In genomic region chr16:20903889-20904506, GRCh38 we compare ENCODE assay signal across 11 cellular contexts. TPM values are rescaled to one million over a fixed set of nuclear protein-coding genes. Genes with fewer than 3 reads are reported as not detected.
DNase-seq lines count a peak whose midpoint lies in the region; ATAC-seq and TF ChIP-seq lines count a peak whose summit lies in the region.
"Had no signal": no experiment of that assay in that cellular context is flagged by ENCODE, and none has a peak within 500 bp of the region (broad histone marks: within the 10 kb centered on the region; RNA-seq: fewer than 3 reads in every experiment).

No MANE protein-coding gene starts in this region.

- peaks cover 4 to 27% (median 5%) of the 10 kb centered on the region in 4 donors for H3K4me1 ChIP-seq in right lobe of liver
- H3K4me1 ChIP-seq in tibial artery, result peaks cover 0 to 79% (median 70%) of the 10 kb centered on the region in 4 donors

- DNase-seq in activated T-cell treated with anti-CD3 and anti-CD28 coated beads, Interleukin-2, amount 50 U/mL, for 72 hours, result no peak
- DNase-seq in activated T-cell treated with anti-CD3 and anti-CD28 coated beads, Interleukin-2, amount 50 U/mL, for 48 hours, result no peak
- DNase-seq in activated T-helper 2 cell treated with anti-CD3 and anti-CD28 coated beads, Interferon-gamma antibody, Interleukin-2, Interleukin-4, amounts not matched to agents 10 μg/mL and 5 μg/mL and 100 μg/mL, durations not matched to agents 14 hours and 24 hours and 36 hours (ENCODE audit: low spot score), result no peak
- DNase-seq in right lobe of liver (no peak), tibial artery (no peak), HK-2 (ENCODE audit: unreplicated experiment) (no peak), NAMALWA (ENCODE audit: low spot score) (no peak)
- DNase-seq: effector CD8-positive, alpha-beta T cell; NCI-H2081 had no signal

- no peaks in the 10 kb centered on the region for H3K27me3 Mint-ChIP-seq in activated T-cell treated with anti-CD3 and anti-CD28 coated beads, Interleukin-2, amount 50 U/mL, for 72 hours (ENCODE audit: low read depth)
- no peaks in the 10 kb centered on the region for H3K27me3 Mint-ChIP-seq in activated T-helper 2 cell treated with anti-CD3 and anti-CD28 coated beads, Interferon-gamma antibody, Interleukin-2, Interleukin-4, amounts not matched to agents 10 μg/mL and 5 μg/mL and 100 μg/mL, durations not matched to agents 14 hours and 24 hours and 36 hours (ENCODE audit: low read depth)

- H3K9me3 ChIP-seq in right lobe of liver, result no peaks in the 10 kb centered on the region
- H3K9me3 ChIP-seq in tibial artery, result no peaks in the 10 kb centered on the region

- H3K27ac ChIP-seq in right lobe of liver (peak overlapping the region; percentile 29 to 72 (median 33)), tibial artery (peak overlapping the region; percentile 96 to 98)

- H3K36me3 ChIP-seq in right lobe of liver, result no peaks in the 10 kb centered on the region
- H3K36me3 ChIP-seq in tibial artery, result no peaks in the 10 kb centered on the region

- TF ChIP-seq CTCF in right lobe of liver (IDR thresholded peaks at IDR 0.05), result no peak
- TF ChIP-seq CTCF in tibial artery (IDR thresholded peaks at IDR 0.05), result no peak

- no peak overlapping the region for H3K4me3 ChIP-seq in right lobe of liver
- H3K4me3 ChIP-seq in tibial artery, result no peak overlapping the region

- H3K27me3 ChIP-seq in right lobe of liver (no peaks in the 10 kb centered on the region), tibial artery (no peaks in the 10 kb centered on the region)

- peaks cover 63% of the 10 kb centered on the region for H3K4me1 Mint-ChIP-seq in activated T-cell treated with anti-CD3 and anti-CD28 coated beads, Interleukin-2, amount 50 U/mL, for 72 hours (ENCODE audit: low read depth)
- peaks cover 69% of the 10 kb centered on the region for H3K4me1 Mint-ChIP-seq in activated T-helper 2 cell treated with anti-CD3 and anti-CD28 coated beads, Interferon-gamma antibody, Interleukin-2, Interleukin-4, amounts not matched to agents 10 μg/mL and 5 μg/mL and 100 μg/mL, durations not matched to agents 14 hours and 24 hours and 36 hours (ENCODE audit: low read depth)

- peak overlapping the region; percentile 34 for H3K27ac Mint-ChIP-seq in activated T-cell treated with anti-CD3 and anti-CD28 coated beads, Interleukin-2, amount 50 U/mL, for 72 hours
- H3K27ac Mint-ChIP-seq in activated T-helper 2 cell treated with anti-CD3 and anti-CD28 coated beads, Interferon-gamma antibody, Interleukin-2, Interleukin-4, amounts not matched to agents 10 μg/mL and 5 μg/mL and 100 μg/mL, durations not matched to agents 14 hours and 24 hours and 36 hours, result peak overlapping the region; percentile 51

- H3K9me3 Mint-ChIP-seq in activated T-cell treated with anti-CD3 and anti-CD28 coated beads, Interleukin-2, amount 50 U/mL, for 72 hours, result no peaks in the 10 kb centered on the region
- no peaks in the 10 kb centered on the region for H3K9me3 Mint-ChIP-seq in activated T-helper 2 cell treated with anti-CD3 and anti-CD28 coated beads, Interferon-gamma antibody, Interleukin-2, Interleukin-4, amounts not matched to agents 10 μg/mL and 5 μg/mL and 100 μg/mL, durations not matched to agents 14 hours and 24 hours and 36 hours
- H3K9me3 Mint-ChIP-seq: WTC11 had no signal

- peak overlapping the region; percentile 27 to 77 for H3K4me3 Mint-ChIP-seq in activated T-cell treated with anti-CD3 and anti-CD28 coated beads, Interleukin-2, amount 50 U/mL, for 72 hours
- peak overlapping the region; percentile 40 for H3K4me3 Mint-ChIP-seq in activated T-helper 2 cell treated with anti-CD3 and anti-CD28 coated beads, Interferon-gamma antibody, Interleukin-2, Interleukin-4, amounts not matched to agents 10 μg/mL and 5 μg/mL and 100 μg/mL, durations not matched to agents 14 hours and 24 hours and 36 hours (ENCODE audit: low read depth)

- WGBS in right lobe of liver (ENCODE audit: insufficient coverage, low coverage, low lambda C conversion rate, missing lambda C conversion rate), result 45% methylated on average over 5 of the region's 5 CpGs

- no peak for TF ChIP-seq POLR2A in right lobe of liver (IDR thresholded peaks at IDR 0.05)

- peaks cover 10 to 22% of the 10 kb centered on the region in 2 donors for H3K36me3 Mint-ChIP-seq in activated T-cell treated with anti-CD3 and anti-CD28 coated beads, Interleukin-2, amount 50 U/mL, for 72 hours (ENCODE audit: insufficient read depth in 2 of 2)
- peaks cover 74% of the 10 kb centered on the region for H3K36me3 Mint-ChIP-seq in activated T-helper 2 cell treated with anti-CD3 and anti-CD28 coated beads, Interferon-gamma antibody, Interleukin-2, Interleukin-4, amounts not matched to agents 10 μg/mL and 5 μg/mL and 100 μg/mL, durations not matched to agents 14 hours and 24 hours and 36 hours (ENCODE audit: low read depth)
- H3K36me3 Mint-ChIP-seq: WTC11 had no signal

- intact Hi-C loops in activated T-helper 2 cell treated with anti-CD3 and anti-CD28 coated beads, Interferon-gamma antibody, Interleukin-2, Interleukin-4, amounts not matched to agents 10 μg/mL and 5 μg/mL and 100 μg/mL, durations not matched to agents 14 hours and 24 hours and 36 hours (cut with micrococcal nuclease), result loop anchor here (1.0 to 5.0 kb wide), 2 partner anchors 30 to 1288 kb away; no protein-coding TSS in a partner anchor
- intact Hi-C loops in right lobe of liver (cut with DNase I), result loop anchor here in 1 of 2 donors (10.0 kb wide), 1 partner anchor 49 kb away; no protein-coding TSS in a partner anchor
- intact Hi-C loops in tibial artery (cut with DNase I; ENCODE audit: low total_unique reads), result loop anchor here (5.0 to 10.0 kb wide), 2 partner anchors 37 to 1771 kb away; no protein-coding TSS in a partner anchor

- ATAC-seq in activated T-cell treated with anti-CD3 and anti-CD28 coated beads, Interleukin-2, amount 50 U/mL, for 72 hours (replicated peaks in 1 of 2), result no peak
- ATAC-seq in right lobe of liver, result no peak
- no peak for ATAC-seq in GM21737 (IDR thresholded peaks at IDR 0.05; ENCODE audit: unreplicated experiment)
- ATAC-seq: WTC11 had no signal

RNA-seq across cellular contexts. Expression of gene LYRM1, which starts 3.4 kb away (rescaled TPM):
- 10 to 100 TPM; 31.8 to 44.0 TPM for total RNA-seq in activated T-cell treated with anti-CD3 and anti-CD28 coated beads, Interleukin-2, amount 50 U/mL, for 72 hours
- total RNA-seq in activated T-helper 2 cell treated with anti-CD3 and anti-CD28 coated beads, Interferon-gamma antibody, Interleukin-2, Interleukin-4, amounts not matched to agents 10 μg/mL and 5 μg/mL and 100 μg/mL, durations not matched to agents 14 hours and 24 hours and 36 hours, result 30.5 and 34.7 TPM in 2 replicates
- total RNA-seq in right lobe of liver, result 100 to 1,000 TPM in 1 of 6 experiments, 10 to 100 TPM in 5; 32.4 to 102 (median 37.9) TPM

RNA-seq across cellular contexts. Expression of gene DCUN1D3, which starts 3.8 kb away (rescaled TPM):
- 1 to 10 TPM; 5.7 to 9.9 TPM for total RNA-seq in activated T-cell treated with anti-CD3 and anti-CD28 coated beads, Interleukin-2, amount 50 U/mL, for 72 hours
- total RNA-seq in activated T-helper 2 cell treated with anti-CD3 and anti-CD28 coated beads, Interferon-gamma antibody, Interleukin-2, Interleukin-4, amounts not matched to agents 10 μg/mL and 5 μg/mL and 100 μg/mL, durations not matched to agents 14 hours and 24 hours and 36 hours, result 17.4 and 19.2 TPM in 2 replicates
- 10 to 100 TPM; 10.3 to 15.1 (median 13.8) TPM for total RNA-seq in right lobe of liver
